Comparison of ENCODE assay signal across 9 cellular contexts in the genomic region with DNA sequence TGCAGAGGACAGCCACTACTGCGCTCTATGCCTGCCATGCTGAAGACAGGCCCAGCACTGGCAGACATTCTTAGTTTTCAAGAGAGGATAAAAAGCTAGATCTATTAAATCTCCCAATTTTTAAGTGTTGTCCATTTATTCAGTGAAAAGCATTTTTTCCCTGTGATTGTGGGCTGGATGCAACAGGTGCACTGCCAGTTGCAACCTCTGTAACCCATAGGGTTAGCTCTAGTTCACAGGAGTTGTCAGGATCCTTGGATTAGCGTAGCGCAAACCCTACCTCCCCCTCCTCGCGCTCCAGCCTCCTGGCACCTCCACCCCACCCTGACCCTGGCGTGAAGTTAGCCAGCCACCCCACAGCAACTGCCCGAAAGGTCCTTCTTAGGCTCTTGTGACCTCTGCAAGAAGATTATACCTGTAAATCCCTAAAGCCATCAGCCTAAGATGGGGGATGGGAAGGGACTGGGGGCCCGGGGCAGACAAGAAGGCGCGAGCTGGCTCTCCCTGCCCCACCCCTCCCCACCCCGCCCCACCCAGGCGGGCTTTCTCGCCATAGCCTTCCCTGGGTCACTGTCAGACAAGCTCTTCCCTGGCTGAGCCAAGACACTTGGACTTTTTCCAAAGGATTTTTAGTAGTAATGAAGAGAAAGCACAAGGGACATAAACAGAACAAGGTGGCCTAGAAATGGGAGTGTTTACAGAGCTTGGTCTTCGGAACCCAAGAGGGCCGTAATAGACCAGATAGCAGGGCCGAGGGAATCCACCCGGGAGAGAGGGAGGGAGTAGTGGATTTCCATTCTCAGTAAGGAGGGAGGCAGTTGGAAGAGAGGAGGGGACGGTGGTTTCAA. TPM values are rescaled to one million over a fixed set of nuclear protein-coding genes. Genes with fewer than 3 reads are reported as not detected.
DNase-seq lines count a peak whose midpoint lies in the region; ATAC-seq and TF ChIP-seq lines count a peak whose summit lies in the region.
"Had no signal": no experiment of that assay in that cellular context is flagged by ENCODE, and none has a peak within 500 bp of the region (broad histone marks: within the 10 kb centered on the region; RNA-seq: fewer than 3 reads in every experiment).

No MANE protein-coding gene starts in this region.

- no peaks in the 10 kb centered on the region for H3K36me3 Mint-ChIP-seq in IgD-negative memory B cell
- H3K36me3 Mint-ChIP-seq in activated naive CD8-positive, alpha-beta T cell treated with anti-CD3 and anti-CD28 coated beads for 36 hours, result no peaks in the 10 kb centered on the region

- H3K36me3 ChIP-seq in smooth muscle cell (ENCODE audit: low read depth), result no peaks in the 10 kb centered on the region

- H3K9ac ChIP-seq in smooth muscle cell (ENCODE audit: low read depth), result no peak overlapping the region

- peaks cover 33% of the 10 kb centered on the region for H3K27me3 Mint-ChIP-seq in IgD-negative memory B cell
- peaks cover 43% of the 10 kb centered on the region for H3K27me3 Mint-ChIP-seq in activated naive CD8-positive, alpha-beta T cell treated with anti-CD3 and anti-CD28 coated beads for 36 hours

- no peak for ATAC-seq in HG03520 (IDR thresholded peaks at IDR 0.05; ENCODE audit: unreplicated experiment)

- H2AFZ ChIP-seq in smooth muscle cell (ENCODE audit: low read depth), result peak overlapping the region; percentile 72

- H3K79me2 ChIP-seq in smooth muscle cell (ENCODE audit: low read depth), result no peaks in the 10 kb centered on the region

- TF ChIP-seq CTCF in smooth muscle cell (IDR thresholded peaks at IDR 0.05; ENCODE audit: borderline replicate concordance, insufficient read depth, poor library complexity, severe bottlenecking), result no peak

- H3K27ac ChIP-seq in smooth muscle cell (ENCODE audit: low read depth), result no peak overlapping the region

- DNase-seq in activated naive CD8-positive, alpha-beta T cell treated with anti-CD3 and anti-CD28 coated beads for 36 hours, result no peak
- no peak for DNase-seq in smooth muscle cell (lab: John Stamatoyannopoulos, UW; ENCODE audit: unreplicated experiment)
- DNase-seq in mucosa of gallbladder (ENCODE audit: low spot score), result no peak
- no peak for DNase-seq in GM19240 (ENCODE audit: insufficient read length, low spot score)
- no peak for DNase-seq in stimulated activated CD4-positive, alpha-beta T cell treated with anti-CD3 and anti-CD28 coated beads, Interleukin-15, amount 100 ng/mL, for 24 hours

- H3K27me3 ChIP-seq in smooth muscle cell (ENCODE audit: low read depth), result peaks cover 54% of the 10 kb centered on the region

- H3K4me1 ChIP-seq in smooth muscle cell (ENCODE audit: low read depth), result peaks cover 11% of the 10 kb centered on the region

- H3K4me2 ChIP-seq in smooth muscle cell, result peak overlapping the region; percentile 99

- peak overlapping the region; percentile 33 to 81 (median 60) for H3K27ac Mint-ChIP-seq in IgD-negative memory B cell
- no peak overlapping the region for H3K27ac Mint-ChIP-seq in activated naive CD8-positive, alpha-beta T cell treated with anti-CD3 and anti-CD28 coated beads for 36 hours

- 42% methylated on average over 17 of the region's 18 CpGs for WGBS in smooth muscle cell (ENCODE audit: low lambda C conversion rate)

- H3K4me3 Mint-ChIP-seq in IgD-negative memory B cell, result peak overlapping the region; percentile 73 to 91 (median 86)
- peak overlapping the region; percentile 69 for H3K4me3 Mint-ChIP-seq in activated naive CD8-positive, alpha-beta T cell treated with anti-CD3 and anti-CD28 coated beads for 36 hours

- no peaks in the 10 kb centered on the region for H4K20me1 ChIP-seq in smooth muscle cell (ENCODE audit: low read depth)

- H3K4me1 Mint-ChIP-seq in IgD-negative memory B cell, result peaks cover 4 to 10% (median 8%) of the 10 kb centered on the region in 3 donors
- H3K4me1 Mint-ChIP-seq in activated naive CD8-positive, alpha-beta T cell treated with anti-CD3 and anti-CD28 coated beads for 36 hours, result peaks cover 7% of the 10 kb centered on the region

- peak overlapping the region; percentile 55 for H3K4me3 ChIP-seq in iPS-11a (ENCODE audit: low read depth, low read length)
- peak overlapping the region; percentile 64 for H3K4me3 ChIP-seq in smooth muscle cell

- no peaks in the 10 kb centered on the region for H3F3A ChIP-seq in smooth muscle cell (ENCODE audit: low read depth)

- H3K9me3 ChIP-seq in smooth muscle cell (replicated peaks; ENCODE audit: low read depth), result no peaks in the 10 kb centered on the region

- H3K9me3 Mint-ChIP-seq in IgD-negative memory B cell, result no peaks in the 10 kb centered on the region
- no peaks in the 10 kb centered on the region for H3K9me3 Mint-ChIP-seq in activated naive CD8-positive, alpha-beta T cell treated with anti-CD3 and anti-CD28 coated beads for 36 hours

RNA-seq across cellular contexts. Expression of a gene that starts 31.0 kb away (rescaled TPM):
- 431 TPM for polyA plus RNA-seq in IgD-negative memory B cell
- total RNA-seq in activated naive CD8-positive, alpha-beta T cell treated with anti-CD3 and anti-CD28 coated beads for 36 hours, result 100 to 1,000 TPM; 314 to 316 TPM
- 169 and 199 TPM in 2 replicates for total RNA-seq in smooth muscle cell
- 148 and 158 TPM in 2 replicates for polyA plus RNA-seq in smooth muscle cell
- total RNA-seq in mucosa of gallbladder, result 251 TPM

RNA-seq across cellular contexts. Expression of a gene that starts 52.9 kb away (rescaled TPM):
- not detected for polyA plus RNA-seq in IgD-negative memory B cell
- total RNA-seq in activated naive CD8-positive, alpha-beta T cell treated with anti-CD3 and anti-CD28 coated beads for 36 hours, result not detected
- total RNA-seq in smooth muscle cell, result 0.13 and 0.81 TPM in 2 replicates
- 0.59 TPM in 1 of 2 replicates, not detected in the other for polyA plus RNA-seq in smooth muscle cell
- not detected for total RNA-seq in mucosa of gallbladder
- total RNA-seq: epithelial cell of proximal tubule had no signal
